10 cellular contexts compared by ENCODE assay signal in genomic region chr7:128827971-128828711, GRCh38. TPM values are rescaled to one million over a fixed set of nuclear protein-coding genes. Genes with fewer than 3 reads are reported as not detected.
DNase-seq lines count a peak whose midpoint lies in the region; ATAC-seq, FAIRE-seq and TF ChIP-seq lines count a peak whose summit lies in the region.
"Had no signal": no experiment of that assay in that cellular context is flagged by ENCODE, and none has a peak within 500 bp of the region (broad histone marks: within the 10 kb centered on the region; RNA-seq: fewer than 3 reads in every experiment).

No MANE protein-coding gene starts in this region.

- WGBS in transverse colon (ENCODE audit: low coverage in 1 of 2), 2 donors = 60 to 73% methylated on average over 5 to 10 of the region's 10 CpGs

- DNase-seq in cerebellar cortex (ENCODE audit: low spot score) (peak; percentile 32), left lobe of liver (ENCODE audit: low spot score) (no peak), transverse colon (no peak), G401 (ENCODE audit: low spot score) (no peak), kidney (no peak)
- DNase-seq: lower lobe of right lung had no signal

- intact Hi-C loops in transverse colon (cut with DNase I; ENCODE audit: low total_unique reads) (no loop called here), kidney (cut with DNase I) (no loop called here)

- H3K27ac ChIP-seq in HUES6 (ENCODE audit: low read depth, low read length) (peak overlapping the region; percentile 51; the same call in 1 of the 2 replicates), transverse colon (peak overlapping the region; percentile 60 to 94 (median 81)), kidney (ENCODE audit: low read depth in 2 of 2, low read length in 2 of 2) (no peak overlapping the region)
- H3K27ac ChIP-seq: lower lobe of right lung had no signal

- H3K4me3 ChIP-seq in HUES6 (ENCODE audit: low read depth, low read length) = no peak overlapping the region
- H3K4me3 ChIP-seq in transverse colon = no peak overlapping the region
- no peak overlapping the region for H3K4me3 ChIP-seq in kidney (ENCODE audit: low read length in 2 of 2)
- H3K4me3 ChIP-seq: lower lobe of right lung had no signal

- H3K4me1 ChIP-seq in HUES6 (ENCODE audit: control insufficient read depth, insufficient read depth, low read length) (peaks cover 38% of the 10 kb centered on the region), transverse colon (peaks cover 10 to 35% (median 15%) of the 10 kb centered on the region in 4 donors), kidney (ENCODE audit: control insufficient read depth in 1 of 2, insufficient read depth in 1 of 2, low read depth in 1 of 2, low read length in 2 of 2) (peaks cover 0 to 6% of the 10 kb centered on the region in 2 donors)

- TF ChIP-seq EP300 in transverse colon (IDR thresholded peaks at IDR 0.05; ENCODE audit: low read depth) = no peak

- peak overlapping the region; percentile 61 for H3K9ac ChIP-seq in HUES6 (ENCODE audit: low read length)
- no peak overlapping the region for H3K9ac ChIP-seq in kidney (ENCODE audit: low read length in 2 of 2)

- ATAC-seq in left lobe of liver (peak; percentile 39), HG03139 (IDR thresholded peaks at IDR 0.05; ENCODE audit: unreplicated experiment) (no peak), GM21515 (IDR thresholded peaks at IDR 0.05; ENCODE audit: unreplicated experiment) (no peak)
- ATAC-seq: lower lobe of right lung had no signal

- no peaks in the 10 kb centered on the region for H3K9me3 ChIP-seq in HUES6 (ENCODE audit: control insufficient read depth, insufficient read depth, low read depth, low read length)
- no peaks in the 10 kb centered on the region for H3K9me3 ChIP-seq in transverse colon
- no peaks in the 10 kb centered on the region for H3K9me3 ChIP-seq in kidney (ENCODE audit: control insufficient read depth in 1 of 2, low read length in 2 of 2)
- H3K9me3 ChIP-seq: lower lobe of right lung had no signal

- H3K27me3 ChIP-seq in HUES6 (ENCODE audit: control insufficient read depth, insufficient read depth, low read length) = peaks cover 18% of the 10 kb centered on the region
- H3K27me3 ChIP-seq in transverse colon = peaks cover 46% of the 10 kb centered on the region

- TF ChIP-seq POLR2A in transverse colon (IDR thresholded peaks at IDR 0.05) = no peak

- in situ Hi-C loops in transverse colon (cut with MboI; ENCODE audit: low pct_ligation_motif_present in 1 of 4, low pct_unique_long_range_greater_than_20kb in 1 of 4, low sequenced_read_pairs in 3 of 4) = no loop called here
- in situ Hi-C loops in G401 (cut with HindIII; ENCODE audit: low sequenced_read_pairs) = no loop called here

- FAIRE-seq in kidney (lab: Jason Lieb, UNC) = no peak

- H3K36me3 ChIP-seq in HUES6 (ENCODE audit: control insufficient read depth, insufficient read depth, low read length) (no peaks in the 10 kb centered on the region), transverse colon (no peaks in the 10 kb centered on the region), kidney (ENCODE audit: control insufficient read depth in 1 of 2, insufficient read depth in 2 of 2, low read length in 2 of 2) (no peaks in the 10 kb centered on the region)
- H3K36me3 ChIP-seq: lower lobe of right lung had no signal

- TF ChIP-seq CTCF in transverse colon (IDR thresholded peaks at IDR 0.05) (no peak), kidney (IDR thresholded peaks at IDR 0.05; ENCODE audit: borderline replicate concordance, extremely low read depth, insufficient read depth) (no peak)

RNA-seq across cellular contexts. Expression of gene FLNC, which starts 2.1 kb away (rescaled TPM):
- total RNA-seq in left lobe of liver (0.55 TPM), transverse colon (100 to 1,000 TPM in 1 of 4 donors, 10 to 100 TPM in 3; 21.3 to 234 (median 57.9) TPM), kidney (12.2 TPM)
- total RNA-seq in G401 (2014; rRNA removed; shearing (Covaris generic)) = 211 and 231 TPM in 2 replicates
- 2.8 TPM for polyA plus RNA-seq in kidney (ENCODE audit: insufficient read depth, low read depth, low replicate concordance)

RNA-seq across cellular contexts. Expression of gene ATP6V1F, which starts 34.5 kb away (rescaled TPM):
- total RNA-seq in left lobe of liver = 28.2 TPM
- total RNA-seq in transverse colon = 100 to 1,000 TPM in 1 of 4 donors, 10 to 100 TPM in 3; 25.5 to 128 (median 63.2) TPM
- 221 and 246 TPM in 2 replicates for total RNA-seq in G401 (2014; rRNA removed; shearing (Covaris generic))
- total RNA-seq in kidney = 161 TPM
- polyA plus RNA-seq in kidney (ENCODE audit: insufficient read depth, low read depth, low replicate concordance) = 684 TPM

RNA-seq across cellular contexts. Expression of gene CCDC136, which starts 36.4 kb away (rescaled TPM):
- total RNA-seq in left lobe of liver (0.40 TPM), transverse colon (10 to 100 TPM in 2 of 4 donors, 1 to 10 TPM in 2; 1.9 to 16.5 (median 8.3) TPM), kidney (4.2 TPM)
- total RNA-seq in G401 (2014; rRNA removed; shearing (Covaris generic)) = 11.3 and 15.2 TPM in 2 replicates
- 1.4 TPM for polyA plus RNA-seq in kidney (ENCODE audit: insufficient read depth, low read depth, low replicate concordance)

RNA-seq across cellular contexts. Expression of gene OPN1SW, which starts 52.5 kb away (rescaled TPM):
- total RNA-seq in left lobe of liver = not detected
- total RNA-seq in transverse colon = not detected
- total RNA-seq in G401 (2014; rRNA removed; shearing (Covaris generic)) = not detected in 2 replicates
- total RNA-seq in kidney = not detected
- polyA plus RNA-seq in kidney (ENCODE audit: insufficient read depth, low read depth, low replicate concordance) = not detected
- total RNA-seq: lower lobe of right lung, SK-MEL-5 had no signal

Comparison
In these comparisons a context has a peak if more than half of its experiments do, and no peak if none do; other contexts are left out.
1. H3K27ac ChIP-seq: peak in HUES6 (single experiment) and transverse colon (4 of 4); none in kidney (0 of 2).